In the genomic region with DNA sequence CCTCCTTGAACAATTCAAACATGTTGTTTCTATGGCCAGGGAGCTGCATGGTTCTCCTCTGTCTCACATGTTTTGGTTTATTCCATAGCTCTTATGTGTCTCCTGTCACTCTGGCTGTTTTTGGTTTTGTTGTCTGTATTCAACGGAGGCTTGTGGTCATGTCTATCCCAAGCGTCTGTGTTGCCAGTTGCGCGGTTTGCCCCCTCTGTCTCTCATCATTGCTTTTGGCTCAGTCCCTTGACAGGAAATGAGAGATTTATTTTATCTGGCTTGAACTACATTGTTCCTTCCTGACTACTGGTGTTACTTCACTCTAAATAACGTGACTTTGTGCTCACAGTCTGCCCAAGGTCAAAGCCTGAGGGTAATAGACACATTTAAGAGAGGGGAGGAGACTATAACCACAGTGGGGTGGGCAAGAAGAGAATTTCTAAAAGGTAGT, we compare ENCODE assay signal across 1 cellular context.
TF ChIP-seq lines count a peak whose summit lies in the region.

No MANE protein-coding gene starts in this region.

TF ChIP-seq in HepG2, 621 proteins besides CTCF, POLR2A, EP300 and RAD21 (continued from another document and continues in another):
- TF ChIP-seq, protein P1, sequence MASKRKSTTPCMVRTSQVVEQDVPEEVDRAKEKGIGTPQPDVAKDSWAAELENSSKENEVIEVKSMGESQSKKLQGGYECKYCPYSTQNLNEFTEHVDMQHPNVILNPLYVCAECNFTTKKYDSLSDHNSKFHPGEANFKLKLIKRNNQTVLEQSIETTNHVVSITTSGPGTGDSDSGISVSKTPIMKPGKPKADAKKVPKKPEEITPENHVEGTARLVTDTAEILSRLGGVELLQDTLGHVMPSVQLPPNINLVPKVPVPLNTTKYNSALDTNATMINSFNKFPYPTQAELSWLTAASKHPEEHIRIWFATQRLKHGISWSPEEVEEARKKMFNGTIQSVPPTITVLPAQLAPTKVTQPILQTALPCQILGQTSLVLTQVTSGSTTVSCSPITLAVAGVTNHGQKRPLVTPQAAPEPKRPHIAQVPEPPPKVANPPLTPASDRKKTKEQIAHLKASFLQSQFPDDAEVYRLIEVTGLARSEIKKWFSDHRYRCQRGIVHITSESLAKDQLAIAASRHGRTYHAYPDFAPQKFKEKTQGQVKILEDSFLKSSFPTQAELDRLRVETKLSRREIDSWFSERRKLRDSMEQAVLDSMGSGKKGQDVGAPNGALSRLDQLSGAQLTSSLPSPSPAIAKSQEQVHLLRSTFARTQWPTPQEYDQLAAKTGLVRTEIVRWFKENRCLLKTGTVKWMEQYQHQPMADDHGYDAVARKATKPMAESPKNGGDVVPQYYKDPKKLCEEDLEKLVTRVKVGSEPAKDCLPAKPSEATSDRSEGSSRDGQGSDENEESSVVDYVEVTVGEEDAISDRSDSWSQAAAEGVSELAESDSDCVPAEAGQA (IDR thresholded peaks at IDR 0.05; ENCODE audit: low read depth): no peak
- TF ChIP-seq, protein P1 (CRISPR knock-in tag; IDR thresholded peaks at IDR 0.05; ENCODE audit: borderline replicate concordance): no peak
- TF ChIP-seq, protein P2, sequence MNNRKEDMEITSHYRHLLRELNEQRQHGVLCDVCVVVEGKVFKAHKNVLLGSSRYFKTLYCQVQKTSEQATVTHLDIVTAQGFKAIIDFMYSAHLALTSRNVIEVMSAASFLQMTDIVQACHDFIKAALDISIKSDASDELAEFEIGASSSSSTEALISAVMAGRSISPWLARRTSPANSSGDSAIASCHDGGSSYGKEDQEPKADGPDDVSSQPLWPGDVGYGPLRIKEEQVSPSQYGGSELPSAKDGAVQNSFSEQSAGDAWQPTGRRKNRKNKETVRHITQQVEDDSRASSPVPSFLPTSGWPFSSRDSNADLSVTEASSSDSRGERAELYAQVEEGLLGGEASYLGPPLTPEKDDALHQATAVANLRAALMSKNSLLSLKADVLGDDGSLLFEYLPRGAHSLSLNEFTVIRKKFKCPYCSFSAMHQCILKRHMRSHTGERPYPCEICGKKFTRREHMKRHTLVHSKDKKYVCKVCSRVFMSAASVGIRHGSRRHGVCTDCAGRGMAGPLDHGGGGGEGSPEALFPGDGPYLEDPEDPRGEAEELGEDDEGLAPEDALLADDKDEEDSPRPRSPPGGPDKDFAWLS (CRISPR knock-in tag; IDR thresholded peaks at IDR 0.05; ENCODE audit: borderline replicate concordance): no peak
- TF ChIP-seq NFE2L1 (CRISPR knock-in tag; IDR thresholded peaks at IDR 0.05; ENCODE audit: borderline replicate concordance) (no peak), ZNF777 (CRISPR knock-in tag; IDR thresholded peaks at IDR 0.05) (no peak), CBX1 (IDR thresholded peaks at IDR 0.05; ENCODE audit: low read depth) (no peak), NRL (CRISPR knock-in tag; IDR thresholded peaks at IDR 0.05; ENCODE audit: borderline replicate concordance) (no peak), TAF15 (IDR thresholded peaks at IDR 0.05; ENCODE audit: low read depth, low read length, poor library complexity, severe bottlenecking) (no peak), TAF1 (CRISPR knock-in tag; IDR thresholded peaks at IDR 0.05) (peak; percentile 54; the same call in 1 of the 2 replicates), SYNCRIP (IDR thresholded peaks at IDR 0.05; ENCODE audit: insufficient read depth, low read depth, low read length) (no peak), ZNF251 (CRISPR knock-in tag; IDR thresholded peaks at IDR 0.05) (no peak), TEAD3 (CRISPR knock-in tag; optimal IDR thresholded peaks at IDR 0.05; ENCODE audit: borderline replicate concordance) (peak; percentile 41), ZSCAN30 (CRISPR knock-in tag; IDR thresholded peaks at IDR 0.05) (no peak), ZNF878 (CRISPR knock-in tag; IDR thresholded peaks at IDR 0.05) (no peak), FOXO1 (CRISPR knock-in tag; IDR thresholded peaks at IDR 0.05) (peak; percentile 47; the same call in 1 of the 2 replicates), MATR3 (CRISPR knock-in tag; IDR thresholded peaks at IDR 0.05) (no peak), BHLHE40 (IDR thresholded peaks at IDR 0.05; ENCODE audit: low read length) (peak; percentile 33; the same call in 1 of the 2 replicates), SALL1 (CRISPR knock-in tag; IDR thresholded peaks at IDR 0.05) (peak; percentile 53; the same call in 1 of the 2 replicates), ZNF354B (CRISPR knock-in tag; IDR thresholded peaks at IDR 0.05) (no peak), HIVEP1 (CRISPR knock-in tag; IDR thresholded peaks at IDR 0.05) (no peak), FOXK1 (CRISPR knock-in tag; IDR thresholded peaks at IDR 0.05; ENCODE audit: borderline replicate concordance, low read depth) (no peak), RXRB (CRISPR knock-in tag; IDR thresholded peaks at IDR 0.05; ENCODE audit: borderline replicate concordance) (peak; percentile 61; the same call in 1 of the 2 replicates), PTBP1 (IDR thresholded peaks at IDR 0.05; ENCODE audit: low read depth, low read length, poor library complexity, severe bottlenecking) (no peak), MED13 (CRISPR knock-in tag; IDR thresholded peaks at IDR 0.05) (peak; percentile 25; the same call in 1 of the 2 replicates), PITX1 (CRISPR knock-in tag; IDR thresholded peaks at IDR 0.05) (peak; percentile 61; the same call in 1 of the 2 replicates), ZNF205 (CRISPR knock-in tag; IDR thresholded peaks at IDR 0.05) (peak; percentile 24; the same call in 1 of the 2 replicates), ETV6 (CRISPR knock-in tag; conservative IDR thresholded peaks at IDR 0.05) (no peak), AGO2 (optimal IDR thresholded peaks at IDR 0.05; ENCODE audit: low read depth, low read length) (no peak), SETDB1 (CRISPR knock-in tag; IDR thresholded peaks at IDR 0.05; ENCODE audit: borderline replicate concordance) (no peak)
- TF ChIP-seq, protein P3, sequence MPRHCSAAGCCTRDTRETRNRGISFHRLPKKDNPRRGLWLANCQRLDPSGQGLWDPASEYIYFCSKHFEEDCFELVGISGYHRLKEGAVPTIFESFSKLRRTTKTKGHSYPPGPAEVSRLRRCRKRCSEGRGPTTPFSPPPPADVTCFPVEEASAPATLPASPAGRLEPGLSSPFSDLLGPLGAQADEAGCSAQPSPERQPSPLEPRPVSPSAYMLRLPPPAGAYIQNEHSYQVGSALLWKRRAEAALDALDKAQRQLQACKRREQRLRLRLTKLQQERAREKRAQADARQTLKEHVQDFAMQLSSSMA (CRISPR knock-in tag; IDR thresholded peaks at IDR 0.05): no peak
- TF ChIP-seq, protein P4, sequence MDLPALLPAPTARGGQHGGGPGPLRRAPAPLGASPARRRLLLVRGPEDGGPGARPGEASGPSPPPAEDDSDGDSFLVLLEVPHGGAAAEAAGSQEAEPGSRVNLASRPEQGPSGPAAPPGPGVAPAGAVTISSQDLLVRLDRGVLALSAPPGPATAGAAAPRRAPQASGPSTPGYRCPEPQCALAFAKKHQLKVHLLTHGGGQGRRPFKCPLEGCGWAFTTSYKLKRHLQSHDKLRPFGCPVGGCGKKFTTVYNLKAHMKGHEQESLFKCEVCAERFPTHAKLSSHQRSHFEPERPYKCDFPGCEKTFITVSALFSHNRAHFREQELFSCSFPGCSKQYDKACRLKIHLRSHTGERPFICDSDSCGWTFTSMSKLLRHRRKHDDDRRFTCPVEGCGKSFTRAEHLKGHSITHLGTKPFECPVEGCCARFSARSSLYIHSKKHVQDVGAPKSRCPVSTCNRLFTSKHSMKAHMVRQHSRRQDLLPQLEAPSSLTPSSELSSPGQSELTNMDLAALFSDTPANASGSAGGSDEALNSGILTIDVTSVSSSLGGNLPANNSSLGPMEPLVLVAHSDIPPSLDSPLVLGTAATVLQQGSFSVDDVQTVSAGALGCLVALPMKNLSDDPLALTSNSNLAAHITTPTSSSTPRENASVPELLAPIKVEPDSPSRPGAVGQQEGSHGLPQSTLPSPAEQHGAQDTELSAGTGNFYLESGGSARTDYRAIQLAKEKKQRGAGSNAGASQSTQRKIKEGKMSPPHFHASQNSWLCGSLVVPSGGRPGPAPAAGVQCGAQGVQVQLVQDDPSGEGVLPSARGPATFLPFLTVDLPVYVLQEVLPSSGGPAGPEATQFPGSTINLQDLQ (CRISPR knock-in tag; IDR thresholded peaks at IDR 0.05): no peak
- TF ChIP-seq, protein P5, sequence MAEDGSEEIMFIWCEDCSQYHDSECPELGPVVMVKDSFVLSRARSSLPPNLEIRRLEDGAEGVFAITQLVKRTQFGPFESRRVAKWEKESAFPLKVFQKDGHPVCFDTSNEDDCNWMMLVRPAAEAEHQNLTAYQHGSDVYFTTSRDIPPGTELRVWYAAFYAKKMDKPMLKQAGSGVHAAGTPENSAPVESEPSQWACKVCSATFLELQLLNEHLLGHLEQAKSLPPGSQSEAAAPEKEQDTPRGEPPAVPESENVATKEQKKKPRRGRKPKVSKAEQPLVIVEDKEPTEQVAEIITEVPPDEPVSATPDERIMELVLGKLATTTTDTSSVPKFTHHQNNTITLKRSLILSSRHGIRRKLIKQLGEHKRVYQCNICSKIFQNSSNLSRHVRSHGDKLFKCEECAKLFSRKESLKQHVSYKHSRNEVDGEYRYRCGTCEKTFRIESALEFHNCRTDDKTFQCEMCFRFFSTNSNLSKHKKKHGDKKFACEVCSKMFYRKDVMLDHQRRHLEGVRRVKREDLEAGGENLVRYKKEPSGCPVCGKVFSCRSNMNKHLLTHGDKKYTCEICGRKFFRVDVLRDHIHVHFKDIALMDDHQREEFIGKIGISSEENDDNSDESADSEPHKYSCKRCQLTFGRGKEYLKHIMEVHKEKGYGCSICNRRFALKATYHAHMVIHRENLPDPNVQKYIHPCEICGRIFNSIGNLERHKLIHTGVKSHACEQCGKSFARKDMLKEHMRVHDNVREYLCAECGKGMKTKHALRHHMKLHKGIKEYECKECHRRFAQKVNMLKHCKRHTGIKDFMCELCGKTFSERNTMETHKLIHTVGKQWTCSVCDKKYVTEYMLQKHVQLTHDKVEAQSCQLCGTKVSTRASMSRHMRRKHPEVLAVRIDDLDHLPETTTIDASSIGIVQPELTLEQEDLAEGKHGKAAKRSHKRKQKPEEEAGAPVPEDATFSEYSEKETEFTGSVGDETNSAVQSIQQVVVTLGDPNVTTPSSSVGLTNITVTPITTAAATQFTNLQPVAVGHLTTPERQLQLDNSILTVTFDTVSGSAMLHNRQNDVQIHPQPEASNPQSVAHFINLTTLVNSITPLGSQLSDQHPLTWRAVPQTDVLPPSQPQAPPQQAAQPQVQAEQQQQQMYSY (CRISPR knock-in tag; IDR thresholded peaks at IDR 0.05): no peak
- TF ChIP-seq, protein P6, sequence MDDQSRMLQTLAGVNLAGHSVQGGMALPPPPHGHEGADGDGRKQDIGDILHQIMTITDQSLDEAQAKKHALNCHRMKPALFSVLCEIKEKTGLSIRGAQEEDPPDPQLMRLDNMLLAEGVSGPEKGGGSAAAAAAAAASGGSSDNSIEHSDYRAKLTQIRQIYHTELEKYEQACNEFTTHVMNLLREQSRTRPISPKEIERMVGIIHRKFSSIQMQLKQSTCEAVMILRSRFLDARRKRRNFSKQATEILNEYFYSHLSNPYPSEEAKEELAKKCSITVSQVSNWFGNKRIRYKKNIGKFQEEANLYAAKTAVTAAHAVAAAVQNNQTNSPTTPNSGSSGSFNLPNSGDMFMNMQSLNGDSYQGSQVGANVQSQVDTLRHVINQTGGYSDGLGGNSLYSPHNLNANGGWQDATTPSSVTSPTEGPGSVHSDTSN (CRISPR knock-in tag; IDR thresholded peaks at IDR 0.05; ENCODE audit: borderline replicate concordance): no peak
- TF ChIP-seq, protein P7, sequence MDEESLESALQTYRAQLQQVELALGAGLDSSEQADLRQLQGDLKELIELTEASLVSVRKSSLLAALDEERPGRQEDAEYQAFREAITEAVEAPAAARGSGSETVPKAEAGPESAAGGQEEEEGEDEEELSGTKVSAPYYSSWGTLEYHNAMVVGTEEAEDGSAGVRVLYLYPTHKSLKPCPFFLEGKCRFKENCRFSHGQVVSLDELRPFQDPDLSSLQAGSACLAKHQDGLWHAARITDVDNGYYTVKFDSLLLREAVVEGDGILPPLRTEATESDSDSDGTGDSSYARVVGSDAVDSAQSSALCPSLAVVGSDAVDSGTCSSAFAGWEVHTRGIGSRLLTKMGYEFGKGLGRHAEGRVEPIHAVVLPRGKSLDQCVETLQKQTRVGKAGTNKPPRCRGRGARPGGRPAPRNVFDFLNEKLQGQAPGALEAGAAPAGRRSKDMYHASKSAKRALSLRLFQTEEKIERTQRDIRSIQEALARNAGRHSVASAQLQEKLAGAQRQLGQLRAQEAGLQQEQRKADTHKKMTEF (CRISPR knock-in tag; IDR thresholded peaks at IDR 0.05): peak; percentile 57; the same call in 1 of the 2 replicates
- TF ChIP-seq, protein P8, sequence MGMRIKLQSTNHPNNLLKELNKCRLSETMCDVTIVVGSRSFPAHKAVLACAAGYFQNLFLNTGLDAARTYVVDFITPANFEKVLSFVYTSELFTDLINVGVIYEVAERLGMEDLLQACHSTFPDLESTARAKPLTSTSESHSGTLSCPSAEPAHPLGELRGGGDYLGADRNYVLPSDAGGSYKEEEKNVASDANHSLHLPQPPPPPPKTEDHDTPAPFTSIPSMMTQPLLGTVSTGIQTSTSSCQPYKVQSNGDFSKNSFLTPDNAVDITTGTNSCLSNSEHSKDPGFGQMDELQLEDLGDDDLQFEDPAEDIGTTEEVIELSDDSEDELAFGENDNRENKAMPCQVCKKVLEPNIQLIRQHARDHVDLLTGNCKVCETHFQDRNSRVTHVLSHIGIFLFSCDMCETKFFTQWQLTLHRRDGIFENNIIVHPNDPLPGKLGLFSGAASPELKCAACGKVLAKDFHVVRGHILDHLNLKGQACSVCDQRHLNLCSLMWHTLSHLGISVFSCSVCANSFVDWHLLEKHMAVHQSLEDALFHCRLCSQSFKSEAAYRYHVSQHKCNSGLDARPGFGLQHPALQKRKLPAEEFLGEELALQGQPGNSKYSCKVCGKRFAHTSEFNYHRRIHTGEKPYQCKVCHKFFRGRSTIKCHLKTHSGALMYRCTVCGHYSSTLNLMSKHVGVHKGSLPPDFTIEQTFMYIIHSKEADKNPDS (CRISPR knock-in tag; IDR thresholded peaks at IDR 0.05): no peak
- TF ChIP-seq, protein P9, sequence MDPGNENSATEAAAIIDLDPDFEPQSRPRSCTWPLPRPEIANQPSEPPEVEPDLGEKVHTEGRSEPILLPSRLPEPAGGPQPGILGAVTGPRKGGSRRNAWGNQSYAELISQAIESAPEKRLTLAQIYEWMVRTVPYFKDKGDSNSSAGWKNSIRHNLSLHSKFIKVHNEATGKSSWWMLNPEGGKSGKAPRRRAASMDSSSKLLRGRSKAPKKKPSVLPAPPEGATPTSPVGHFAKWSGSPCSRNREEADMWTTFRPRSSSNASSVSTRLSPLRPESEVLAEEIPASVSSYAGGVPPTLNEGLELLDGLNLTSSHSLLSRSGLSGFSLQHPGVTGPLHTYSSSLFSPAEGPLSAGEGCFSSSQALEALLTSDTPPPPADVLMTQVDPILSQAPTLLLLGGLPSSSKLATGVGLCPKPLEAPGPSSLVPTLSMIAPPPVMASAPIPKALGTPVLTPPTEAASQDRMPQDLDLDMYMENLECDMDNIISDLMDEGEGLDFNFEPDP (CRISPR knock-in tag; conservative IDR thresholded peaks at IDR 0.05): no peak
